In the genomic region with DNA sequence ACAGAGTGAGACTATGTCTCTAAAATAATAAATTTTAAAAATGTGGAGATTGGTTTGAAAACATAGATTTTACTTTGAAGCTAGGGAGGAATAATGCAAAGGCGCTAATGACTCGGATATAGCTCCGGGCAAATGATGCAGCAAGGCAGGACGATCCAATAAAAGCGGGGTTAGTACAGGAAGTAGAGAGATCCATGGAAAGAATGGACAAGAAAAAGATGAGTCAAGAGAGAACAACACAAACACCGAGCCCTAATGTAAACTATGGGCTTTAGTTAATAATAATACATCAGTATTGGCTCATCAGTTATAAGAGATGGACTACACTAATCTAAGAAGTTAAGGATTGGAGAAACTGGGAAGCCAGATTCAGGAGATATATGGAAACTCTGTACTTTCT, we compare ENCODE assay signal across 23 cellular contexts.
"Had no signal": no experiment of that assay in that cellular context is flagged by ENCODE, and none has a peak within 500 bp of the region (broad histone marks: within the 10 kb centered on the region; RNA-seq: fewer than 3 reads in every experiment).

No MANE protein-coding gene starts in this region.

- H3K4me1 ChIP-seq: body of pancreas, testis had no signal

- H3K79me2 ChIP-seq: hepatocyte had no signal

- ATAC-seq: activated T-cell treated with anti-CD3 and anti-CD28 coated beads, Interleukin-2, amount 50 U/mL, for 72 hours; body of pancreas; esophagus mucosa; left cardiac atrium; left ventricle myocardium superior; sciatic nerve; stimulated activated naive CD8-positive, alpha-beta T cell treated with anti-CD3 and anti-CD28 coated beads, Interleukin-15, Interleukin-2, amounts not matched to agents 100 U/mL and 50 U/mL, for 24 hours had no signal

- H3K9me3 ChIP-seq: body of pancreas, neutrophil, ovary, testis, transverse colon had no signal

- H3K4me2 ChIP-seq: hepatocyte had no signal

- DNase-seq: activated CD4-positive, alpha-beta T cell treated with anti-CD3 and anti-CD28 coated beads for 4 hours; activated CD4-positive, alpha-beta T cell treated with anti-CD3 and anti-CD28 coated beads, Interleukin-2, amount 50 U/mL, for 4 hours; activated naive CD4-positive, alpha-beta T cell treated with Interleukin-2 at 50 U/mL for 16 hours; activated T-cell treated with anti-CD3 and anti-CD28 coated beads for 4 hours; activated T-cell treated with anti-CD3 and anti-CD28 coated beads, Interleukin-2, amount 50 U/mL, for 72 hours; aorta; body of pancreas; left cardiac atrium; left ventricle myocardium superior; naive B cell; nephron progenitor cell; ovary; stimulated activated CD4-positive, alpha-beta T cell treated with anti-CD3 and anti-CD28 coated beads, Interleukin-12 subunit alpha, Interleukin-12 subunit beta, amount 100 ng/mL, for 4 hours; stimulated activated CD4-positive, alpha-beta T cell treated with anti-CD3 and anti-CD28 coated beads, Interleukin-4, amount 100 ng/mL, for 1 hour; stimulated activated naive CD8-positive, alpha-beta T cell treated with anti-CD3 and anti-CD28 coated beads, Interleukin-15, Interleukin-2, amounts not matched to agents 100 U/mL and 50 U/mL, for 24 hours; testis; transverse colon had no signal

- H3K27ac ChIP-seq: body of pancreas, hepatocyte, neutrophil, ovary, skin epidermis, testis, transverse colon, VCaP had no signal

- H3K36me3 ChIP-seq: neutrophil, ovary, transverse colon had no signal

- H3K27me3 ChIP-seq: body of pancreas, hepatocyte, neutrophil, ovary, testis, transverse colon had no signal

- H3K4me3 ChIP-seq: body of pancreas, hepatocyte, ovary, skin epidermis, testis, transverse colon had no signal

- H2AFZ ChIP-seq: hepatocyte had no signal
